28 cellular contexts compared by ENCODE assay signal in the genomic region with DNA sequence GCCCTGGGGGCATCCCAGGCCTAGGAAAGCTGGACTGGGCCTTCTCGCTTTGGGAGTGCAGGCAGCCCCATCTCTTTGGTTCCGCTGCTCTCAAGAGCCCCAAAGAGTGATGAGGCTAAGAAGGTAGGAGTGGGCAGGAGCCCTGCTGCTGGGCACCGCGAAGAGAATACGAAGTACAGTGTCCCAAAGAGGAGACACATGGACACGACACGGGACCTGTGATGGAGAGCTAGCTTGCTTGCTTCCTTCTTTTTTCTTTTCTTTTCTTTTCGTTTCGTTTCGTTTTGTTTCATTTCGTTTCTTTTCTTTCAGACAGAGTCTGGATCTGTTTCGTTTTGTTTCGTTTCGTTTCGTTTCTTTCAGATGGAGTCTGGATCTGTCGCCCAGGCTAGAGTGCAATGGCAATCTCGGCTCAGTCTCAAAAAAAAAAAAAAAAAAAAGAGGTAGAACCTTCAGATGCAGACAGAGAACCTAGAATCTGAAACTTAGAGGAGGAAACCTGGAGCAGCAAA. TPM values are rescaled to one million over a fixed set of nuclear protein-coding genes. Genes with fewer than 3 reads are reported as not detected.
DNase-seq lines count a peak whose midpoint lies in the region; ATAC-seq, FAIRE-seq and TF ChIP-seq lines count a peak whose summit lies in the region.
"Had no signal": no experiment of that assay in that cellular context is flagged by ENCODE, and none has a peak within 500 bp of the region (broad histone marks: within the 10 kb centered on the region; RNA-seq: fewer than 3 reads in every experiment).

No MANE protein-coding gene starts in this region.

- no peak for FAIRE-seq in HepG2 (lab: Jason Lieb, UNC)
- FAIRE-seq: A549, bronchial epithelial cell, D721Med, H1, islet of Langerhans, urothelium cell line had no signal

- H3K27me3 ChIP-seq in HepG2 (ENCODE audit: control insufficient read depth in 1 of 2, insufficient read depth in 2 of 2, low read length in 2 of 2): peaks cover 2 to 27% of the 10 kb centered on the region in 2 experiments; a peak in 2 of 5 replicates
- H3K27me3 ChIP-seq in right lobe of liver: no peaks in the 10 kb centered on the region
- no peaks in the 10 kb centered on the region for H3K27me3 ChIP-seq in gastrocnemius medialis
- H3K27me3 ChIP-seq in SJCRH30: no peaks in the 10 kb centered on the region; the same call in none of the 2 replicates
- H3K27me3 ChIP-seq: adrenal gland had no signal

- TF ChIP-seq CTCF in HepG2 (CRISPR knock-in tag; IDR thresholded peaks at IDR 0.05) (no peak), right lobe of liver (IDR thresholded peaks at IDR 0.05) (no peak), gastrocnemius medialis (IDR thresholded peaks at IDR 0.05 in 4 of 5, conservative IDR thresholded peaks at IDR 0.05 in 1 of 5) (no peak)

- no peaks in the 10 kb centered on the region for H3K36me3 Mint-ChIP-seq in dendritic cell treated with granulocyte-macrophage colony-stimulating factor and Interleukin-4, amounts not matched to agents 40 ng/mL and 50 ng/mL, for 4 days (ENCODE audit: low read depth)
- H3K36me3 Mint-ChIP-seq: naive thymus-derived CD8-positive, alpha-beta T cell had no signal

- intact Hi-C loops in HepG2 (cut with micrococcal nuclease; ENCODE audit: unreplicated experiment): no loop called here
- intact Hi-C loops in right lobe of liver (cut with DNase I): no loop called here
- intact Hi-C loops in dendritic cell treated with granulocyte-macrophage colony-stimulating factor and Interleukin-4, amounts not matched to agents 40 ng/mL and 50 ng/mL, for 4 days (cut with micrococcal nuclease): no loop called here
- intact Hi-C loops in gastrocnemius medialis (cut with DNase I; ENCODE audit: low total_unique reads): no loop called here

- no peak for TF ChIP-seq EP300 in HepG2 (IDR thresholded peaks at IDR 0.05; ENCODE audit: low read depth in 2 of 2, low read length in 2 of 2)
- no peak for TF ChIP-seq EP300 in HepG2 (CRISPR knock-in tag; IDR thresholded peaks at IDR 0.05; ENCODE audit: borderline replicate concordance)

- H3K9ac ChIP-seq in HepG2 (ENCODE audit: insufficient read depth, low read depth, low read length): no peak overlapping the region
- H3K9ac ChIP-seq: parathyroid adenoma had no signal

- no peak overlapping the region for H3K27ac ChIP-seq in HepG2 (ENCODE audit: extremely low read length, insufficient read depth, low read length)
- no peak overlapping the region for H3K27ac ChIP-seq in right lobe of liver
- H3K27ac ChIP-seq in gastrocnemius medialis: peak overlapping the region in 3 of 4 donors; percentile 30 to 65 (median 64)
- H3K27ac ChIP-seq in SJCRH30: no peak overlapping the region
- H3K27ac ChIP-seq: A549, C4-2B, parathyroid adenoma, VCaP had no signal

- H3K4me3 Mint-ChIP-seq in dendritic cell treated with granulocyte-macrophage colony-stimulating factor and Interleukin-4, amounts not matched to agents 40 ng/mL and 50 ng/mL, for 4 days: no peak overlapping the region
- H3K4me3 Mint-ChIP-seq: naive thymus-derived CD8-positive, alpha-beta T cell; T-helper 1 cell treated with Interleukin-12 subunit alpha and Interleukin-12 subunit beta and Interleukin-4 antibody, amounts not matched to agents 30 μg/mL and 1 μg/mL, for 36 hours had no signal

- H3K27me3 Mint-ChIP-seq in dendritic cell treated with granulocyte-macrophage colony-stimulating factor and Interleukin-4, amounts not matched to agents 40 ng/mL and 50 ng/mL, for 4 days: peaks cover 16% of the 10 kb centered on the region
- H3K27me3 Mint-ChIP-seq: naive thymus-derived CD8-positive, alpha-beta T cell had no signal

- H3K4me2 ChIP-seq in HepG2 (ENCODE audit: low read depth, low read length): peak overlapping the region; percentile 8; the same call in 1 of the 2 replicates
- H3K4me2 ChIP-seq: A549 had no signal

- H3K4me1 ChIP-seq in HepG2 (ENCODE audit: insufficient read depth, low read length): peaks cover 85% of the 10 kb centered on the region
- peaks cover 0 to 19% (median 0%) of the 10 kb centered on the region in 4 donors for H3K4me1 ChIP-seq in right lobe of liver
- peaks cover 15 to 25% of the 10 kb centered on the region in 2 donors for H3K4me1 ChIP-seq in gastrocnemius medialis
- H3K4me1 ChIP-seq in SJCRH30: peaks cover 4% of the 10 kb centered on the region; the same call in 1 of the 2 replicates
- H3K4me1 ChIP-seq: parathyroid adenoma had no signal

- no peaks in the 10 kb centered on the region for H3K79me2 ChIP-seq in HepG2 (ENCODE audit: insufficient read depth, low read length)
- H3K79me2 ChIP-seq: parathyroid adenoma had no signal

- no peaks in the 10 kb centered on the region for H4K20me1 ChIP-seq in HepG2 (ENCODE audit: insufficient read depth, low read length)

- POLR2A ChIA-PET in HepG2 (lab: Yijun Ruan, JAX): interaction anchor here (0.9 to 1.6 kb wide), 2 partner anchors 11 to 35 kb away, joined by 3 read pairs; a partner anchor contains a TSS

- TF ChIP-seq POLR2A in HepG2 (IDR thresholded peaks at IDR 0.05; ENCODE audit: insufficient read depth in 1 of 2, low read depth in 2 of 2, low read length in 2 of 2) (no peak), right lobe of liver (IDR thresholded peaks at IDR 0.05) (no peak), gastrocnemius medialis (IDR thresholded peaks at IDR 0.05) (no peak)

- no peak overlapping the region for H3K4me3 ChIP-seq in HepG2 (replicated peaks in 1 of 3; ENCODE audit: insufficient read depth in 1 of 3, low read depth in 2 of 3, low read length in 3 of 3)
- no peak overlapping the region for H3K4me3 ChIP-seq in right lobe of liver
- no peak overlapping the region for H3K4me3 ChIP-seq in gastrocnemius medialis
- H3K4me3 ChIP-seq in SJCRH30: no peak overlapping the region
- H3K4me3 ChIP-seq: A549, adrenal gland had no signal

- no peaks in the 10 kb centered on the region for H3K9me3 Mint-ChIP-seq in dendritic cell treated with granulocyte-macrophage colony-stimulating factor and Interleukin-4, amounts not matched to agents 40 ng/mL and 50 ng/mL, for 4 days
- H3K9me3 Mint-ChIP-seq: naive thymus-derived CD8-positive, alpha-beta T cell; T-helper 1 cell treated with Interleukin-12 subunit alpha and Interleukin-12 subunit beta and Interleukin-4 antibody, amounts not matched to agents 30 μg/mL and 1 μg/mL, for 36 hours had no signal

- H2AFZ ChIP-seq in HepG2 (ENCODE audit: low read length): no peak overlapping the region
- H2AFZ ChIP-seq: parathyroid adenoma had no signal

- peak overlapping the region; percentile 73 for H3K27ac Mint-ChIP-seq in dendritic cell treated with granulocyte-macrophage colony-stimulating factor and Interleukin-4, amounts not matched to agents 40 ng/mL and 50 ng/mL, for 4 days
- H3K27ac Mint-ChIP-seq: T-helper 1 cell treated with Interleukin-12 subunit alpha and Interleukin-12 subunit beta and Interleukin-4 antibody, amounts not matched to agents 30 μg/mL and 1 μg/mL, for 36 hours had no signal

- in situ Hi-C loops in HepG2 (cut with HindIII; ENCODE audit: extremely low pct_ligation_motif_present, low pct_unique_long_range_greater_than_20kb): no loop called here
- in situ Hi-C loops in gastrocnemius medialis (cut with MboI; ENCODE audit: low sequenced_read_pairs in 4 of 4): no loop called here

- DNase-seq in HepG2 (ENCODE audit: low spot score) (no peak), right lobe of liver (no peak), gastrocnemius medialis (no peak), SJCRH30 (no peak)
- DNase-seq in stimulated activated CD4-positive, alpha-beta T cell treated with anti-CD3 and anti-CD28 coated beads, Interleukin-4, amount 100 ng/mL, for 4 hours: no peak
- DNase-seq: activated CD4-positive, alpha-beta T cell treated with anti-CD3 and anti-CD28 coated beads, Interleukin-2, amount 50 U/mL, for 48 hours; adrenal gland; dermis blood vessel endothelial cell; hippocampal formation; naive thymus-derived CD8-positive, alpha-beta T cell; NCI-H187 treated with DMSO at 0.1 percent for 48 hours; NCI-H774; SIG-M5; stimulated activated CD4-positive, alpha-beta T cell treated with anti-CD3 and anti-CD28 coated beads, Interleukin-1b, Interleukin-23, amount 100 ng/mL, for 48 hours; stimulated activated naive CD4-positive, alpha-beta T cell treated with Interleukin-2 at 50 U/mL for 16 hours had no signal

- 36% methylated on average over 17 of the region's 17 CpGs for WGBS in HepG2 (ENCODE audit: low lambda C conversion rate)
- 72% methylated on average over 14 of the region's 17 CpGs for WGBS in right lobe of liver (ENCODE audit: insufficient coverage, low coverage, low lambda C conversion rate, missing lambda C conversion rate)

- H3K4me1 Mint-ChIP-seq in dendritic cell treated with granulocyte-macrophage colony-stimulating factor and Interleukin-4, amounts not matched to agents 40 ng/mL and 50 ng/mL, for 4 days (ENCODE audit: low read depth): peaks cover 91% of the 10 kb centered on the region

- no peak for TF ChIP-seq RAD21 in HepG2 (CRISPR knock-in tag; IDR thresholded peaks at IDR 0.05)

- CTCF ChIA-PET in HepG2 (lab: Yijun Ruan, JAX; ENCODE audit: low intra/inter-chr PET ratio, low total read pairs): no interaction called here

- H3K9me3 ChIP-seq in HepG2 (ENCODE audit: low read length) (no peaks in the 10 kb centered on the region), right lobe of liver (no peaks in the 10 kb centered on the region), gastrocnemius medialis (no peaks in the 10 kb centered on the region), SJCRH30 (replicated peaks) (no peaks in the 10 kb centered on the region)
- H3K9me3 ChIP-seq: A549, adrenal gland had no signal

- BruUV-seq in HepG2 (replicated peaks; lab: Mats Ljungman, UMichigan): no TSS peak

- H3K36me3 ChIP-seq in HepG2 (replicated peaks in 1 of 2; ENCODE audit: control insufficient read depth in 1 of 2, insufficient read depth in 2 of 2, low read length in 2 of 2) (no peaks in the 10 kb centered on the region), right lobe of liver (no peaks in the 10 kb centered on the region), gastrocnemius medialis (no peaks in the 10 kb centered on the region), SJCRH30 (no peaks in the 10 kb centered on the region)
- H3K36me3 ChIP-seq: adrenal gland had no signal

- ATAC-seq in HepG2: no peak
- ATAC-seq in right lobe of liver: no peak
- ATAC-seq in gastrocnemius medialis: no peak
- ATAC-seq in HG03159 (IDR thresholded peaks at IDR 0.05; ENCODE audit: unreplicated experiment): no peak
- no peak for ATAC-seq in GM19023 (IDR thresholded peaks at IDR 0.05; ENCODE audit: unreplicated experiment)
- ATAC-seq: A549; naive thymus-derived CD8-positive, alpha-beta T cell had no signal

RNA-seq across cellular contexts. Expression of a gene that starts 10.6 kb away (rescaled TPM):
- total RNA-seq in HepG2 (2016; rRNA removed; fragmentation: Illumina TruSeq; extraction: Trizol) (0.15 TPM in 1 of 2 replicates, not detected in the other), right lobe of liver (under 1 TPM in 5 of 6 experiments, not detected in 1; 0.05 to 0.38 (median 0.07) TPM), gastrocnemius medialis (1 to 10 TPM in 1 of 4 donors, under 1 TPM in 3; 0.55 to 1.0 (median 0.59) TPM)
- total RNA-seq in HepG2 (2016; cell fraction: cytosol; rRNA removed; fragmentation: Illumina TruSeq; extraction: Trizol; ENCODE audit: low read depth): not detected in 2 replicates
- total RNA-seq in HepG2 (2016; cell fraction: insoluble cytoplasmic fraction; rRNA removed; fragmentation: Illumina TruSeq; extraction: Trizol): 0.02 TPM in 1 of 2 replicates, not detected in the other
- total RNA-seq in HepG2 (2016; cell fraction: membrane; rRNA removed; fragmentation: Illumina TruSeq; extraction: Trizol): not detected in 2 replicates
- not detected in 2 replicates for total RNA-seq in HepG2 (2016; cell fraction: nucleus; rRNA removed; fragmentation: Illumina TruSeq; extraction: Trizol)
- polyA plus RNA-seq in HepG2 (2011; rRNA removed): 0.04 and 0.11 TPM in 2 replicates
- 0.03 and 0.11 TPM in 2 replicates for polyA plus RNA-seq in HepG2 (2011; cell fraction: cytosol; rRNA removed)
- polyA plus RNA-seq in HepG2 (2011; cell fraction: nucleus; rRNA removed): 0.05 and 0.13 TPM in 2 replicates
- 0.08 and 0.09 TPM in 2 replicates for polyA plus RNA-seq in HepG2 (2012)
- polyA plus RNA-seq in HepG2 (2016; cell fraction: cytosol; fragmentation: Illumina TruSeq; extraction: Trizol; ENCODE audit: low read depth): not detected in 2 replicates
- polyA plus RNA-seq in HepG2 (2016; cell fraction: insoluble cytoplasmic fraction; fragmentation: Illumina TruSeq; extraction: Trizol; ENCODE audit: low read depth): not detected in 2 replicates
- not detected in 2 replicates for polyA plus RNA-seq in HepG2 (2016; cell fraction: membrane; fragmentation: Illumina TruSeq; extraction: Trizol; ENCODE audit: low read depth)
- polyA plus RNA-seq in HepG2 (2016; cell fraction: nucleus; fragmentation: Illumina TruSeq; extraction: Trizol; ENCODE audit: insufficient read depth, low read depth): 0.11 TPM in 1 of 2 replicates, not detected in the other
- 0.10 and 0.33 TPM in 2 replicates for polyA minus RNA-seq in HepG2 (2011; rRNA and poly(A)+ RNA removed; ENCODE audit: low replicate concordance)
- 0.20 TPM in 1 of 2 replicates, not detected in the other for polyA minus RNA-seq in HepG2 (2011; cell fraction: cytosol; rRNA and poly(A)+ RNA removed)
- not detected in 2 replicates for polyA minus RNA-seq in HepG2 (2011; cell fraction: nucleus; rRNA and poly(A)+ RNA removed)
- total RNA-seq in SJCRH30 (2014; rRNA removed; shearing (Covaris generic)): not detected in 2 replicates

RNA-seq across cellular contexts. Expression of a gene that starts 34.6 kb away (rescaled TPM):
- total RNA-seq in HepG2 (2016; rRNA removed; fragmentation: Illumina TruSeq; extraction: Trizol): 34.8 and 41.4 TPM in 2 replicates
- total RNA-seq in HepG2 (2016; cell fraction: cytosol; rRNA removed; fragmentation: Illumina TruSeq; extraction: Trizol; ENCODE audit: low read depth): 5.5 and 6.5 TPM in 2 replicates
- 33.7 and 36.8 TPM in 2 replicates for total RNA-seq in HepG2 (2016; cell fraction: insoluble cytoplasmic fraction; rRNA removed; fragmentation: Illumina TruSeq; extraction: Trizol)
- total RNA-seq in HepG2 (2016; cell fraction: membrane; rRNA removed; fragmentation: Illumina TruSeq; extraction: Trizol): 22.9 and 23.9 TPM in 2 replicates
- 26.2 and 27.8 TPM in 2 replicates for total RNA-seq in HepG2 (2016; cell fraction: nucleus; rRNA removed; fragmentation: Illumina TruSeq; extraction: Trizol)
- polyA plus RNA-seq in HepG2 (2011; rRNA removed): 21.7 and 22.3 TPM in 2 replicates
- polyA plus RNA-seq in HepG2 (2011; cell fraction: cytosol; rRNA removed): 19.7 and 20.6 TPM in 2 replicates
- 24.5 and 25.2 TPM in 2 replicates for polyA plus RNA-seq in HepG2 (2011; cell fraction: nucleus; rRNA removed)
- 28.6 and 29.6 TPM in 2 replicates for polyA plus RNA-seq in HepG2 (2012)
- polyA plus RNA-seq in HepG2 (2016; cell fraction: cytosol; fragmentation: Illumina TruSeq; extraction: Trizol; ENCODE audit: low read depth): 2.6 and 3.1 TPM in 2 replicates
- 31.2 and 35.5 TPM in 2 replicates for polyA plus RNA-seq in HepG2 (2016; cell fraction: insoluble cytoplasmic fraction; fragmentation: Illumina TruSeq; extraction: Trizol; ENCODE audit: low read depth)
- 11.4 and 11.8 TPM in 2 replicates for polyA plus RNA-seq in HepG2 (2016; cell fraction: membrane; fragmentation: Illumina TruSeq; extraction: Trizol; ENCODE audit: low read depth)
- polyA plus RNA-seq in HepG2 (2016; cell fraction: nucleus; fragmentation: Illumina TruSeq; extraction: Trizol; ENCODE audit: insufficient read depth, low read depth): 32.6 and 32.8 TPM in 2 replicates
- polyA minus RNA-seq in HepG2 (2011; rRNA and poly(A)+ RNA removed; ENCODE audit: low replicate concordance): 36.4 and 63.8 TPM in 2 replicates
- polyA minus RNA-seq in HepG2 (2011; cell fraction: cytosol; rRNA and poly(A)+ RNA removed): 19.3 and 21.8 TPM in 2 replicates
- 27.2 and 33.9 TPM in 2 replicates for polyA minus RNA-seq in HepG2 (2011; cell fraction: nucleus; rRNA and poly(A)+ RNA removed)
- 10 to 100 TPM; 17.4 to 24.4 (median 21.5) TPM for total RNA-seq in right lobe of liver
- 10 to 100 TPM; 11.4 to 25.4 (median 12.9) TPM for total RNA-seq in gastrocnemius medialis
- 31.5 and 32.0 TPM in 2 replicates for total RNA-seq in SJCRH30 (2014; rRNA removed; shearing (Covaris generic))

RNA-seq across cellular contexts. Expression of a gene that starts 52.9 kb away (rescaled TPM):
- total RNA-seq in HepG2 (2016; rRNA removed; fragmentation: Illumina TruSeq; extraction: Trizol): 442 and 486 TPM in 2 replicates
- total RNA-seq in HepG2 (2016; cell fraction: cytosol; rRNA removed; fragmentation: Illumina TruSeq; extraction: Trizol; ENCODE audit: low read depth): 489 and 519 TPM in 2 replicates
- total RNA-seq in HepG2 (2016; cell fraction: insoluble cytoplasmic fraction; rRNA removed; fragmentation: Illumina TruSeq; extraction: Trizol): 409 and 471 TPM in 2 replicates
- 1,028 and 1,060 TPM in 2 replicates for total RNA-seq in HepG2 (2016; cell fraction: membrane; rRNA removed; fragmentation: Illumina TruSeq; extraction: Trizol)
- total RNA-seq in HepG2 (2016; cell fraction: nucleus; rRNA removed; fragmentation: Illumina TruSeq; extraction: Trizol): 286 and 328 TPM in 2 replicates
- polyA plus RNA-seq in HepG2 (2011; rRNA removed): 1,157 and 1,297 TPM in 2 replicates
- polyA plus RNA-seq in HepG2 (2011; cell fraction: cytosol; rRNA removed): 1,218 and 1,254 TPM in 2 replicates
- polyA plus RNA-seq in HepG2 (2011; cell fraction: nucleus; rRNA removed): 1,279 and 1,395 TPM in 2 replicates
- 465 and 610 TPM in 2 replicates for polyA plus RNA-seq in HepG2 (2012)
- 745 and 811 TPM in 2 replicates for polyA plus RNA-seq in HepG2 (2016; cell fraction: cytosol; fragmentation: Illumina TruSeq; extraction: Trizol; ENCODE audit: low read depth)
- polyA plus RNA-seq in HepG2 (2016; cell fraction: insoluble cytoplasmic fraction; fragmentation: Illumina TruSeq; extraction: Trizol; ENCODE audit: low read depth): 563 and 623 TPM in 2 replicates
- polyA plus RNA-seq in HepG2 (2016; cell fraction: membrane; fragmentation: Illumina TruSeq; extraction: Trizol; ENCODE audit: low read depth): 1,265 and 1,282 TPM in 2 replicates
- 710 and 725 TPM in 2 replicates for polyA plus RNA-seq in HepG2 (2016; cell fraction: nucleus; fragmentation: Illumina TruSeq; extraction: Trizol; ENCODE audit: insufficient read depth, low read depth)
- polyA minus RNA-seq in HepG2 (2011; rRNA and poly(A)+ RNA removed; ENCODE audit: low replicate concordance): 242 and 314 TPM in 2 replicates
- polyA minus RNA-seq in HepG2 (2011; cell fraction: cytosol; rRNA and poly(A)+ RNA removed): 175 and 193 TPM in 2 replicates
- 213 and 242 TPM in 2 replicates for polyA minus RNA-seq in HepG2 (2011; cell fraction: nucleus; rRNA and poly(A)+ RNA removed)
- 100 to 1,000 TPM; 114 to 187 (median 157) TPM for total RNA-seq in right lobe of liver
- total RNA-seq in gastrocnemius medialis: 100 to 1,000 TPM; 480 to 666 (median 533) TPM
- total RNA-seq in SJCRH30 (2014; rRNA removed; shearing (Covaris generic)): 190 and 238 TPM in 2 replicates

Comparison
In these comparisons a context has a peak if more than half of its experiments do, and no peak if none do; other contexts are left out.
1. H3K27ac ChIP-seq: peak in gastrocnemius medialis (3 of 4); none in HepG2 (single experiment), right lobe of liver (0 of 3) and SJCRH30 (single experiment).